In the genomic region with DNA sequence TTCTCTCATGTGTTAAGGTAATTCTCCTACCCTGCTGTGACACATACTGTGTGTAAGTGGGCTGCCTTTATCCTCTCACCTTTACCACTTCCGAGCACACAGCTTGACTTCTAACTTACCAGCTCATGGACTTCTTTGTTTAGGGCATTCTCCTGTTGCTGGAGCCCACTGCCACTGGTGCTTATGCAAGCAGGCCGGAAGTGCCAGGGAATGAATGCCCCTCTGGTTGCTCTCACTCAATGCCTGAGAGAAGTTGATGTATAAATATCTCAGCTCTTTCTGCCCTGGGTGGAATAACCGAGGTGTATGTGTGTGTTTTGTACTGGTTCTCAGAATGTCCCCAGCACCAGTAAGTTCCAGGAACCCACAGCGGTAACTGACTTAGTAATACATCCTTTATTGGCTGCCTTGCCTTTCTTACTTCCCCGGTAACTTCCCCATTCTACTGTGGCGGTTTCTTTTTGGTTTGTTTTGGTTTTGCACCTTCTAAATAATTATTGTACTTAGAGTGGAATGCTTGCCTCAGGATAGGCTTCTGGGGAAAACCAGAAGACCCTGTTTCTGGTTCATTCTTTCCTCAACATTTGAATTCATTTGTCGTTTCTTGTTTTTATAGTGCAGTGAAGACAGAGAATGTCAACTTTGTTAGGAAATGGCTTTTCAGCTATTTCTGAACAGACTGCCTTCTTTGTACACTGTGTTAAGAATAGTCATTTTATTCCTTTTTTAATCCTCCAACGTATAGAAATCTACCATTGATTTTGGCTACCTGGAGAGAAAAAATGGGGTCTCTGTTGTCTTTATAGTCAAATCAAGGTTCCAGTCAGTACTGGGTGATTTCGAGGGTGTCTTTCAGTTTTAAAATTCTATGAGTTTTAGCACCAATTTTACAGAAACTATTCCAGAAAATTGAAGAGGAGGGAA, we compare ENCODE assay signal across 1 cellular context.
A peak's percentile ranks its signal among the peaks of the same experiment; 100 is the strongest.
TF ChIP-seq lines count a peak whose summit lies in the region.

No MANE protein-coding gene starts in this region.

TF ChIP-seq in K562, 482 proteins besides CTCF, POLR2A, EP300 and RAD21 (continued from another document and continues in another):
- TF ChIP-seq ZNF699 (CRISPR knock-in tag; IDR thresholded peaks at IDR 0.05; ENCODE audit: insufficient replicate concordance) = no peak
- peak; percentile 65 for TF ChIP-seq ETV1 (tag; conservative IDR thresholded peaks at IDR 0.05; ENCODE audit: low read depth)
- TF ChIP-seq SMAD3 (CRISPR knock-in tag; conservative IDR thresholded peaks at IDR 0.05) = no peak
- TF ChIP-seq ARID1B (IDR thresholded peaks at IDR 0.05) = peak; percentile 32; the same call in 1 of the 2 replicates
- 0 out of 2 replicates have a peak, but pooled peaks have one; percentile 42 for TF ChIP-seq ZNF589 (CRISPR knock-in tag; IDR thresholded peaks at IDR 0.05; ENCODE audit: low read depth)
- peak; percentile 18; the same call in 1 of the 2 replicates for TF ChIP-seq JUND (IDR thresholded peaks at IDR 0.05; ENCODE audit: borderline replicate concordance, low read depth, low read length)
- no peak for TF ChIP-seq JUND (tag; IDR thresholded peaks at IDR 0.05; ENCODE audit: borderline replicate concordance, low read depth, low read length)
- TF ChIP-seq ZNF655 (CRISPR knock-in tag; IDR thresholded peaks at IDR 0.05) = no peak
- TF ChIP-seq, protein P1, sequence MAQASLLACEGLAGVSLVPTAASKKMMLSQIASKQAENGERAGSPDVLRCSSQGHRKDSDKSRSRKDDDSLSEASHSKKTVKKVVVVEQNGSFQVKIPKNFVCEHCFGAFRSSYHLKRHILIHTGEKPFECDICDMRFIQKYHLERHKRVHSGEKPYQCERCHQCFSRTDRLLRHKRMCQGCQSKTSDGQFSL (CRISPR knock-in tag; IDR thresholded peaks at IDR 0.05) = no peak
- TF ChIP-seq, protein P1 (tag; IDR thresholded peaks at IDR 0.05) = no peak
- TF ChIP-seq ZFX (CRISPR knock-in tag; IDR thresholded peaks at IDR 0.05) = peak; percentile 30; the same call in 1 of the 2 replicates
- TF ChIP-seq, protein P2, sequence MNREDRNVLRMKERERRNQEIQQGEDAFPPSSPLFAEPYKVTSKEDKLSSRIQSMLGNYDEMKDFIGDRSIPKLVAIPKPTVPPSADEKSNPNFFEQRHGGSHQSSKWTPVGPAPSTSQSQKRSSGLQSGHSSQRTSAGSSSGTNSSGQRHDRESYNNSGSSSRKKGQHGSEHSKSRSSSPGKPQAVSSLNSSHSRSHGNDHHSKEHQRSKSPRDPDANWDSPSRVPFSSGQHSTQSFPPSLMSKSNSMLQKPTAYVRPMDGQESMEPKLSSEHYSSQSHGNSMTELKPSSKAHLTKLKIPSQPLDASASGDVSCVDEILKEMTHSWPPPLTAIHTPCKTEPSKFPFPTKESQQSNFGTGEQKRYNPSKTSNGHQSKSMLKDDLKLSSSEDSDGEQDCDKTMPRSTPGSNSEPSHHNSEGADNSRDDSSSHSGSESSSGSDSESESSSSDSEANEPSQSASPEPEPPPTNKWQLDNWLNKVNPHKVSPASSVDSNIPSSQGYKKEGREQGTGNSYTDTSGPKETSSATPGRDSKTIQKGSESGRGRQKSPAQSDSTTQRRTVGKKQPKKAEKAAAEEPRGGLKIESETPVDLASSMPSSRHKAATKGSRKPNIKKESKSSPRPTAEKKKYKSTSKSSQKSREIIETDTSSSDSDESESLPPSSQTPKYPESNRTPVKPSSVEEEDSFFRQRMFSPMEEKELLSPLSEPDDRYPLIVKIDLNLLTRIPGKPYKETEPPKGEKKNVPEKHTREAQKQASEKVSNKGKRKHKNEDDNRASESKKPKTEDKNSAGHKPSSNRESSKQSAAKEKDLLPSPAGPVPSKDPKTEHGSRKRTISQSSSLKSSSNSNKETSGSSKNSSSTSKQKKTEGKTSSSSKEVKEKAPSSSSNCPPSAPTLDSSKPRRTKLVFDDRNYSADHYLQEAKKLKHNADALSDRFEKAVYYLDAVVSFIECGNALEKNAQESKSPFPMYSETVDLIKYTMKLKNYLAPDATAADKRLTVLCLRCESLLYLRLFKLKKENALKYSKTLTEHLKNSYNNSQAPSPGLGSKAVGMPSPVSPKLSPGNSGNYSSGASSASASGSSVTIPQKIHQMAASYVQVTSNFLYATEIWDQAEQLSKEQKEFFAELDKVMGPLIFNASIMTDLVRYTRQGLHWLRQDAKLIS (CRISPR knock-in tag; IDR thresholded peaks at IDR 0.05) = peak; percentile 22; the same call in 1 of the 2 replicates
- TF ChIP-seq, protein P3, sequence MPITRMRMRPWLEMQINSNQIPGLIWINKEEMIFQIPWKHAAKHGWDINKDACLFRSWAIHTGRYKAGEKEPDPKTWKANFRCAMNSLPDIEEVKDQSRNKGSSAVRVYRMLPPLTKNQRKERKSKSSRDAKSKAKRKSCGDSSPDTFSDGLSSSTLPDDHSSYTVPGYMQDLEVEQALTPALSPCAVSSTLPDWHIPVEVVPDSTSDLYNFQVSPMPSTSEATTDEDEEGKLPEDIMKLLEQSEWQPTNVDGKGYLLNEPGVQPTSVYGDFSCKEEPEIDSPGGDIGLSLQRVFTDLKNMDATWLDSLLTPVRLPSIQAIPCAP (CRISPR knock-in tag; IDR thresholded peaks at IDR 0.05; ENCODE audit: borderline replicate concordance) = no peak
- TF ChIP-seq HINFP (tag; conservative IDR thresholded peaks at IDR 0.05; ENCODE audit: low read depth) = peak; percentile 22; the same call in 1 of the 2 replicates
- TF ChIP-seq CUX1 (CRISPR knock-in tag; IDR thresholded peaks at IDR 0.05) = peak; percentile 55; the same call in 1 of the 2 replicates
- TF ChIP-seq RBBP5 (IDR thresholded peaks at IDR 0.05; ENCODE audit: borderline replicate concordance, insufficient read depth, low read length, poor library complexity, severe bottlenecking) = peak; percentile 30
- peak; percentile 52 for TF ChIP-seq KDM5B (IDR thresholded peaks at IDR 0.05; ENCODE audit: insufficient replicate concordance, low read depth, low read length)
- peak; percentile 54; the same call in 1 of the 2 replicates for TF ChIP-seq ETV5 (CRISPR knock-in tag; IDR thresholded peaks at IDR 0.05; ENCODE audit: low read depth)
- TF ChIP-seq HMBOX1 (IDR thresholded peaks at IDR 0.05) = peak; percentile 76
- peak; percentile 38; the same call in 1 of the 2 replicates for TF ChIP-seq PHF8 (IDR thresholded peaks at IDR 0.05; ENCODE audit: borderline replicate concordance, low read length)
- no peak for TF ChIP-seq THRB (CRISPR knock-in tag; conservative IDR thresholded peaks at IDR 0.05)
- TF ChIP-seq GATAD2A (IDR thresholded peaks at IDR 0.05) = peak; percentile 61; the same call in 1 of the 2 replicates
- peak; percentile 51; the same call in 1 of the 2 replicates for TF ChIP-seq SUPT5H (IDR thresholded peaks at IDR 0.05)
- peak; percentile 67 for TF ChIP-seq TBP (optimal IDR thresholded peaks at IDR 0.05; ENCODE audit: low read depth, low read length)
- TF ChIP-seq NCOA1 (IDR thresholded peaks at IDR 0.05; ENCODE audit: low read depth) = 0 out of 2 replicates have a peak, but pooled peaks have one; percentile 11
- TF ChIP-seq NR4A1 (CRISPR knock-in tag; IDR thresholded peaks at IDR 0.05) = no peak
- TF ChIP-seq NR4A1 (tag; IDR thresholded peaks at IDR 0.05) = peak; percentile 57; the same call in 1 of the 2 replicates
- no peak for TF ChIP-seq BDP1 (IDR thresholded peaks at IDR 0.05; ENCODE audit: insufficient read depth, insufficient read length)
- TF ChIP-seq STAT5A (IDR thresholded peaks at IDR 0.05; ENCODE audit: borderline replicate concordance, low read length) = peak; percentile 36; the same call in 1 of the 2 replicates
- TF ChIP-seq SMAD1 (IDR thresholded peaks at IDR 0.05; ENCODE audit: low read depth, low read length, partially characterized antibody) = no peak
- TF ChIP-seq ZNF212 (CRISPR knock-in tag; IDR thresholded peaks at IDR 0.05) = no peak
